ENCODE assay signal across 8 cellular contexts in the genomic region with DNA sequence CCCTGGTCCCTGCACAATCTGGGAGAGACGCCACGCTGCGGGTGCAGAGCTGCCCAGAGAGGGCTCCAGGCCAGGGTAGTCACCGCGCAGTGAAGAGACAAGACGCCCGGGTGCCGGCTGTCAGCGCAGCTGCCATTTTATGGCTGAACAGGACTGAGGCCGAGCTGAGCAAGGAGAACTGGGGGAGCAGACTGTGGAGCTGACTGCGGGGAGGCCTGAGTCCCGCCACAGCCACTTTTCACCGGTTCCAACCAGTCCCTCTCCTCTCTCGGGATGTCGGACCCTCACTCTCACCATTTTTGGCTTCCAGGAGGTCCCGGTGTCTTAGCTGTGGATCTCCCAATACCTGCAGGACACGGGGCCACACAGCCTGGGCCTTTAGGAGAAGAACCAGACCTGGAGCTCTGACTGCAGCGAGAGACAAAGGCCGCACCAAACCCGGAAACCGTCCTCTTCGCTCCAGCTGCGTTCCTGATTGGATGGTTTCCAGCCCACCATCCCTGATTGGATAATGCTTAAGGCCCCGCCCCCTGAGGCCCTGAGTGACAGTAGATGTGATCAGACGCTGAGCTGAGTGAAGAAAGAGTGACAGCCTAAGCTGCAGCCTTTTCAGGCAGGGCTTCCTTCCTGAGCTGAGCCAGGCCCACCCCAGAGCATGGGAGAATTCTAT. TPM values are rescaled to one million over a fixed set of nuclear protein-coding genes. Genes with fewer than 3 reads are reported as not detected.
DNase-seq lines count a peak whose midpoint lies in the region; ATAC-seq and TF ChIP-seq lines count a peak whose summit lies in the region.

A gene (minus strand): TSS at position 422 of the 670 bp plus-strand sequence. CDS start 125 bp downstream, at position 297.

- no peak for TF ChIP-seq CTCF in endodermal cell (conservative IDR thresholded peaks at IDR 0.05)

- peaks cover 41% of the 10 kb centered on the region for H3K36me3 ChIP-seq in endodermal cell (ENCODE audit: control insufficient read depth, insufficient read depth, low read length)

- H3K36me3 Mint-ChIP-seq in endodermal cell (ENCODE audit: low read depth) (peaks cover 39% of the 10 kb centered on the region), memory B cell (peaks cover 30% of the 10 kb centered on the region)

- peaks cover 40% of the 10 kb centered on the region for H3K9me3 ChIP-seq in endodermal cell (ENCODE audit: control insufficient read depth, low read length)

- H3K27ac ChIP-seq in endodermal cell (ENCODE audit: low read depth, low read length): peak within 1 kb of the TSS; percentile 95

- DNase-seq in EL (peak; percentile 95), NCI-H2227 (lab: John Stamatoyannopoulos, UW; ENCODE audit: unreplicated experiment) (peak; percentile 88), endodermal cell (peak; percentile 98), memory B cell (ENCODE audit: low spot score in 2 of 2) (peak; percentile 81 to 90), NCI-H1105 treated with DMSO at 0.1 percent for 48 hours (lab: John Stamatoyannopoulos, UW) (no peak)
- peak; percentile 86 for DNase-seq in activated CD8-positive, alpha-beta memory T cell treated with anti-CD3 and anti-CD28 coated beads, Interleukin-2, amount 50 U/mL, for 24 hours (ENCODE audit: extremely low read depth)
- peak; percentile 64 to 79 (median 77) for DNase-seq in stimulated activated CD4-positive, alpha-beta T cell treated with anti-CD3 and anti-CD28 coated beads, TNF-alpha, amount 100 ng/mL, for 1 hour (ENCODE audit: low read depth in 3 of 3, low spot score in 1 of 3)

- H3K27me3 ChIP-seq in endodermal cell (ENCODE audit: control insufficient read depth, insufficient read depth, low read length, poor library complexity, severe bottlenecking): no peaks in the 10 kb centered on the region

- H3K4me1 ChIP-seq in endodermal cell (ENCODE audit: control insufficient read depth, insufficient read depth, low read length): peaks cover 3% of the 10 kb centered on the region

- H3K9me3 Mint-ChIP-seq in endodermal cell (no peaks in the 10 kb centered on the region), memory B cell (peaks cover 14% of the 10 kb centered on the region)

- H3K4me3 ChIP-seq in endodermal cell (ENCODE audit: low read length): peak within 1 kb of the TSS; percentile 97

- ATAC-seq in HG02571 (IDR thresholded peaks at IDR 0.05; ENCODE audit: unreplicated experiment): peak; percentile 93
- peak; percentile 98 for ATAC-seq in memory B cell (ENCODE audit: low read depth)

- peak within 1 kb of the TSS; percentile 97 for H3K9ac ChIP-seq in endodermal cell (ENCODE audit: extremely low read depth, low read length, poor library complexity, severe bottlenecking)

- peak within 1 kb of the TSS; percentile 98 for H3K27ac Mint-ChIP-seq in endodermal cell
- peak within 1 kb of the TSS; percentile 96 for H3K27ac Mint-ChIP-seq in memory B cell

- H3K4me1 Mint-ChIP-seq in endodermal cell: peaks cover 25% of the 10 kb centered on the region
- H3K4me1 Mint-ChIP-seq in memory B cell: peaks cover 22% of the 10 kb centered on the region

- peak within 1 kb of the TSS; percentile 98 for H3K4me3 Mint-ChIP-seq in endodermal cell
- peak within 1 kb of the TSS; percentile 94 for H3K4me3 Mint-ChIP-seq in memory B cell

- 3 to 9% methylated on average over 9 to 25 of the region's 25 CpGs for WGBS in endodermal cell (ENCODE audit: insufficient coverage in 1 of 2, insufficient read length in 1 of 2), 2 experiments

- H3K27me3 Mint-ChIP-seq in endodermal cell (ENCODE audit: insufficient read depth): no peaks in the 10 kb centered on the region
- no peaks in the 10 kb centered on the region for H3K27me3 Mint-ChIP-seq in memory B cell

RNA-seq across cellular contexts. Expression of the gene that starts here (rescaled TPM):
- total RNA-seq in endodermal cell: 10 to 100 TPM; 29.6 to 40.5 TPM
- polyA plus RNA-seq in endodermal cell (2013, experiment 1 of 2): 13.6 TPM
- 16.2 TPM for polyA plus RNA-seq in endodermal cell (2013, experiment 2 of 2)
